In the genomic region with DNA sequence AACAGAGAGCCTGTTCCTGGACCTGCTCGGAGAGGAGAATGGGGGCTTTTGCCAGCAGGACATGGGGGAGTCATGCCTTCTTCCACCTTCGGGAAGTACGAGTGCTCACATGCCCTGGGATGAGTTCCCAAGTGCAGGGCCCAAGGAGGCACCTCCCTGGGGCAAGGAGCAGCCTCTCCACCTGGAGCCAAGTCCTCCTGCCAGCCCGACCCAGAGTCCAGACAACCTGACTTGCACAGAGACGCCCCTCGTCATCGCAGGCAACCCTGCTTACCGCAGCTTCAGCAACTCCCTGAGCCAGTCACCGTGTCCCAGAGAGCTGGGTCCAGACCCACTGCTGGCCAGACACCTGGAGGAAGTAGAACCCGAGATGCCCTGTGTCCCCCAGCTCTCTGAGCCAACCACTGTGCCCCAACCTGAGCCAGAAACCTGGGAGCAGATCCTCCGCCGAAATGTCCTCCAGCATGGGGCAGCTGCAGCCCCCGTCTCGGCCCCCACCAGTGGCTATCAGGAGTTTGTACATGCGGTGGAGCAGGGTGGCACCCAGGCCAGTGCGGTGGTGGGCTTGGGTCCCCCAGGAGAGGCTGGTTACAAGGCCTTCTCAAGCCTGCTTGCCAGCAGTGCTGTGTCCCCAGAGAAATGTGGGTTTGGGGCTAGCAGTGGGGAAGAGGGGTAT, we compare ENCODE assay signal across 2 cellular contexts.
TF ChIP-seq lines count a peak whose summit lies in the region.

No MANE protein-coding gene starts in this region.

TF ChIP-seq in liver, 16 proteins besides CTCF, POLR2A, EP300 and RAD21 (continued from another document):
- TF ChIP-seq RXRA (IDR thresholded peaks at IDR 0.05) (no peak), FOXA1 (IDR thresholded peaks at IDR 0.05) (no peak), YY1 (IDR thresholded peaks at IDR 0.05) (no peak), NR2F2 (IDR thresholded peaks at IDR 0.05) (no peak), FOXA2 (IDR thresholded peaks at IDR 0.05) (no peak), SP1 (IDR thresholded peaks at IDR 0.05) (no peak), HNF4A (conservative IDR thresholded peaks at IDR 0.05) (no peak), TAF1 (conservative IDR thresholded peaks at IDR 0.05) (no peak), HNF4G (IDR thresholded peaks at IDR 0.05) (no peak)
- TF ChIP-seq, protein P1, sequence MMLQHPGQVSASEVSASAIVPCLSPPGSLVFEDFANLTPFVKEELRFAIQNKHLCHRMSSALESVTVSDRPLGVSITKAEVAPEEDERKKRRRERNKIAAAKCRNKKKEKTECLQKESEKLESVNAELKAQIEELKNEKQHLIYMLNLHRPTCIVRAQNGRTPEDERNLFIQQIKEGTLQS (IDR thresholded peaks at IDR 0.05) = no peak
- TF ChIP-seq, protein P2, sequence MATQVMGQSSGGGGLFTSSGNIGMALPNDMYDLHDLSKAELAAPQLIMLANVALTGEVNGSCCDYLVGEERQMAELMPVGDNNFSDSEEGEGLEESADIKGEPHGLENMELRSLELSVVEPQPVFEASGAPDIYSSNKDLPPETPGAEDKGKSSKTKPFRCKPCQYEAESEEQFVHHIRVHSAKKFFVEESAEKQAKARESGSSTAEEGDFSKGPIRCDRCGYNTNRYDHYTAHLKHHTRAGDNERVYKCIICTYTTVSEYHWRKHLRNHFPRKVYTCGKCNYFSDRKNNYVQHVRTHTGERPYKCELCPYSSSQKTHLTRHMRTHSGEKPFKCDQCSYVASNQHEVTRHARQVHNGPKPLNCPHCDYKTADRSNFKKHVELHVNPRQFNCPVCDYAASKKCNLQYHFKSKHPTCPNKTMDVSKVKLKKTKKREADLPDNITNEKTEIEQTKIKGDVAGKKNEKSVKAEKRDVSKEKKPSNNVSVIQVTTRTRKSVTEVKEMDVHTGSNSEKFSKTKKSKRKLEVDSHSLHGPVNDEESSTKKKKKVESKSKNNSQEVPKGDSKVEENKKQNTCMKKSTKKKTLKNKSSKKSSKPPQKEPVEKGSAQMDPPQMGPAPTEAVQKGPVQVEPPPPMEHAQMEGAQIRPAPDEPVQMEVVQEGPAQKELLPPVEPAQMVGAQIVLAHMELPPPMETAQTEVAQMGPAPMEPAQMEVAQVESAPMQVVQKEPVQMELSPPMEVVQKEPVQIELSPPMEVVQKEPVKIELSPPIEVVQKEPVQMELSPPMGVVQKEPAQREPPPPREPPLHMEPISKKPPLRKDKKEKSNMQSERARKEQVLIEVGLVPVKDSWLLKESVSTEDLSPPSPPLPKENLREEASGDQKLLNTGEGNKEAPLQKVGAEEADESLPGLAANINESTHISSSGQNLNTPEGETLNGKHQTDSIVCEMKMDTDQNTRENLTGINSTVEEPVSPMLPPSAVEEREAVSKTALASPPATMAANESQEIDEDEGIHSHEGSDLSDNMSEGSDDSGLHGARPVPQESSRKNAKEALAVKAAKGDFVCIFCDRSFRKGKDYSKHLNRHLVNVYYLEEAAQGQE (IDR thresholded peaks at IDR 0.05) = no peak
- TF ChIP-seq, protein P3, sequence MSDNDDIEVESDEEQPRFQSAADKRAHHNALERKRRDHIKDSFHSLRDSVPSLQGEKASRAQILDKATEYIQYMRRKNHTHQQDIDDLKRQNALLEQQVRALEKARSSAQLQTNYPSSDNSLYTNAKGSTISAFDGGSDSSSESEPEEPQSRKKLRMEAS (IDR thresholded peaks at IDR 0.05) = no peak

TF ChIP-seq in WTC11, 78 proteins besides CTCF, POLR2A, EP300 and RAD21 (continued from another document):
- TF ChIP-seq, protein P4, sequence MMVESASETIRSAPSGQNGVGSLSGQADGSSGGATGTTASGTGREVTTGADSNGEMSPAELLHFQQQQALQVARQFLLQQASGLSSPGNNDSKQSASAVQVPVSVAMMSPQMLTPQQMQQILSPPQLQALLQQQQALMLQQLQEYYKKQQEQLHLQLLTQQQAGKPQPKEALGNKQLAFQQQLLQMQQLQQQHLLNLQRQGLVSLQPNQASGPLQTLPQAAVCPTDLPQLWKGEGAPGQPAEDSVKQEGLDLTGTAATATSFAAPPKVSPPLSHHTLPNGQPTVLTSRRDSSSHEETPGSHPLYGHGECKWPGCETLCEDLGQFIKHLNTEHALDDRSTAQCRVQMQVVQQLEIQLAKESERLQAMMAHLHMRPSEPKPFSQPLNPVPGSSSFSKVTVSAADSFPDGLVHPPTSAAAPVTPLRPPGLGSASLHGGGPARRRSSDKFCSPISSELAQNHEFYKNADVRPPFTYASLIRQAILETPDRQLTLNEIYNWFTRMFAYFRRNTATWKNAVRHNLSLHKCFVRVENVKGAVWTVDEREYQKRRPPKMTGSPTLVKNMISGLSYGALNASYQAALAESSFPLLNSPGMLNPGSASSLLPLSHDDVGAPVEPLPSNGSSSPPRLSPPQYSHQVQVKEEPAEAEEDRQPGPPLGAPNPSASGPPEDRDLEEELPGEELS (CRISPR knock-in tag; IDR thresholded peaks at IDR 0.05) = no peak
- TF ChIP-seq RORB (CRISPR knock-in tag; IDR thresholded peaks at IDR 0.05) = no peak
